ENCODE assay signal across 1 cellular context in the genomic region with DNA sequence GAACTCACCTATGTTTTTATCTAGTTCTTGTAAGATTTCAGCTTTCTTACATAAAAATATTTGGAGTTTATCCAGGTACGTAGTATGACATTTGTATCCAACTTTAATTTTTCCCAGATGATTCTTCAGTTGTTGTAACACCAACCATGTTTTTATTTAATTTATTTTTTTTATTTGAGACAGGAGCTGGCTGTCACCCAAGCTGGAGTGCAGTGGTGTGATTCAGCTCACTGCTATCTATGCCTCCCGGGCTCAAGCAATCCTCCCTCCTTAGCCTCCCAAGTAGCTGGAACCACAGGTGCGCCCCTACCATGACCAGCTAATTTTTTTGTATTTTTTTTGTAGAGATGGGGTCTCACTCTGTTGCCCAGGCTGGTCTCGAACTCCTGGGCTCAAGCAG.
TF ChIP-seq lines count a peak whose summit lies in the region.

No MANE protein-coding gene starts in this region.

TF ChIP-seq in IMR-90, 13 proteins besides CTCF, POLR2A, EP300 and RAD21 (continued from another document):
- TF ChIP-seq CHD1 (IDR thresholded peaks at IDR 0.05; ENCODE audit: low read depth, low read length) (no peak), NFE2L2 (IDR thresholded peaks at IDR 0.05; ENCODE audit: low read depth, low read length) (no peak), MAZ (IDR thresholded peaks at IDR 0.05; ENCODE audit: borderline replicate concordance, low read depth, low read length) (no peak), FOS (IDR thresholded peaks at IDR 0.05; ENCODE audit: low read depth, low read length) (no peak), RCOR1 (IDR thresholded peaks at IDR 0.05; ENCODE audit: insufficient replicate concordance, low read length) (no peak), SMC3 (IDR thresholded peaks at IDR 0.05; ENCODE audit: low read depth, low read length) (no peak), RFX5 (IDR thresholded peaks at IDR 0.05; ENCODE audit: low read depth, low read length) (no peak), CEBPB (IDR thresholded peaks at IDR 0.05; ENCODE audit: low read depth, low read length) (no peak)
- TF ChIP-seq, protein P1, sequence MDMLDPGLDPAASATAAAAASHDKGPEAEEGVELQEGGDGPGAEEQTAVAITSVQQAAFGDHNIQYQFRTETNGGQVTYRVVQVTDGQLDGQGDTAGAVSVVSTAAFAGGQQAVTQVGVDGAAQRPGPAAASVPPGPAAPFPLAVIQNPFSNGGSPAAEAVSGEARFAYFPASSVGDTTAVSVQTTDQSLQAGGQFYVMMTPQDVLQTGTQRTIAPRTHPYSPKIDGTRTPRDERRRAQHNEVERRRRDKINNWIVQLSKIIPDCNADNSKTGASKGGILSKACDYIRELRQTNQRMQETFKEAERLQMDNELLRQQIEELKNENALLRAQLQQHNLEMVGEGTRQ (IDR thresholded peaks at IDR 0.05; ENCODE audit: low read depth, low read length) = no peak
